In the genomic region with DNA sequence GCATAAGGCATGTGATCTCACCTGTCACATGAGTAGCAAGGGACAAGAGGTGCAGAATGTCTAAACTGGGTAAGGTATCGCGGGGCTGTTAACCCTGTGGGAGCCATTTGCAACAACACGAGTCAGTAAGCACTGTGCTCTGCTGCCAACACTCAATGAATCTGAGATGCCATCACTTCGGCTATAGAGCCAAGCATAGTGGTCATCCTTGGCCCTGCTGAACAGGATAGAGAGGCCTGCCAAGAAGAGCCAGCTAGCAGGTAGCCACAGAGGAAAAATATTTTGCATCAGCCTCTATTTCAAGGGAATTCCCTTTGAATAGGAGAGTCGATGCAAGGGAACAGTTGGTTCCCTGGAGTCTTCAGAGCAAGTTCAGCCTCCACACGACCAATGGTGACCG, we compare ENCODE assay signal across 19 cellular contexts.
DNase-seq lines count a peak whose midpoint lies in the region; ATAC-seq lines count a peak whose summit lies in the region.
"Had no signal": no experiment of that assay in that cellular context is flagged by ENCODE, and none has a peak within 500 bp of the region (broad histone marks: within the 10 kb centered on the region; RNA-seq: fewer than 3 reads in every experiment).

No MANE protein-coding gene starts in this region.

- in situ Hi-C loops in G401 (cut with HindIII; ENCODE audit: low sequenced_read_pairs) = no loop called here

- ATAC-seq in GM21737 (IDR thresholded peaks at IDR 0.05; ENCODE audit: unreplicated experiment) (no peak), HG02970 (IDR thresholded peaks at IDR 0.05; ENCODE audit: low FRiP score, unreplicated experiment) (no peak)
- ATAC-seq: A549, GM12878 had no signal

- peak; percentile 88 for DNase-seq in G401 (ENCODE audit: low spot score)
- peak; percentile 28 for DNase-seq in astrocyte of the hippocampus (ENCODE audit: low read depth, low spot score)
- peak; percentile 84 for DNase-seq in cerebellum (ENCODE audit: low spot score)
- DNase-seq in GF-D8 (lab: John Stamatoyannopoulos, UW) = no peak
- DNase-seq: AML-193; CD4-positive, alpha-beta memory T cell; CD4-positive, CD25-positive, alpha-beta regulatory T cell; CD8-positive, alpha-beta memory T cell; COR-L47; DMS 273 treated with DMSO at 0.1 percent for 48 hours; DMS153; DMS53; DMS79; DND-41; EL had no signal
